Comparison of ENCODE assay signal across 1 cellular context in genomic region chr1:161045749-161046573, GRCh38.
A peak's percentile ranks its signal among the peaks of the same experiment; 100 is the strongest.
TF ChIP-seq lines count a peak whose summit lies in the region.

Gene USF1, minus strand, starts transcription at chr1:161045977. Its CDS starts 2,702 bp downstream, at chr1:161043275.

TF ChIP-seq in HepG2, 621 proteins besides CTCF, POLR2A, EP300 and RAD21 (continued from another document and continues in another):
- TF ChIP-seq, protein P1, sequence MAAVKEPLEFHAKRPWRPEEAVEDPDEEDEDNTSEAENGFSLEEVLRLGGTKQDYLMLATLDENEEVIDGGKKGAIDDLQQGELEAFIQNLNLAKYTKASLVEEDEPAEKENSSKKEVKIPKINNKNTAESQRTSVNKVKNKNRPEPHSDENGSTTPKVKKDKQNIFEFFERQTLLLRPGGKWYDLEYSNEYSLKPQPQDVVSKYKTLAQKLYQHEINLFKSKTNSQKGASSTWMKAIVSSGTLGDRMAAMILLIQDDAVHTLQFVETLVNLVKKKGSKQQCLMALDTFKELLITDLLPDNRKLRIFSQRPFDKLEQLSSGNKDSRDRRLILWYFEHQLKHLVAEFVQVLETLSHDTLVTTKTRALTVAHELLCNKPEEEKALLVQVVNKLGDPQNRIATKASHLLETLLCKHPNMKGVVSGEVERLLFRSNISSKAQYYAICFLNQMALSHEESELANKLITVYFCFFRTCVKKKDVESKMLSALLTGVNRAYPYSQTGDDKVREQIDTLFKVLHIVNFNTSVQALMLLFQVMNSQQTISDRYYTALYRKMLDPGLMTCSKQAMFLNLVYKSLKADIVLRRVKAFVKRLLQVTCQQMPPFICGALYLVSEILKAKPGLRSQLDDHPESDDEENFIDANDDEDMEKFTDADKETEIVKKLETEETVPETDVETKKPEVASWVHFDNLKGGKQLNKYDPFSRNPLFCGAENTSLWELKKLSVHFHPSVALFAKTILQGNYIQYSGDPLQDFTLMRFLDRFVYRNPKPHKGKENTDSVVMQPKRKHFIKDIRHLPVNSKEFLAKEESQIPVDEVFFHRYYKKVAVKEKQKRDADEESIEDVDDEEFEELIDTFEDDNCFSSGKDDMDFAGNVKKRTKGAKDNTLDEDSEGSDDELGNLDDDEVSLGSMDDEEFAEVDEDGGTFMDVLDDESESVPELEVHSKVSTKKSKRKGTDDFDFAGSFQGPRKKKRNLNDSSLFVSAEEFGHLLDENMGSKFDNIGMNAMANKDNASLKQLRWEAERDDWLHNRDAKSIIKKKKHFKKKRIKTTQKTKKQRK (IDR thresholded peaks at IDR 0.05; ENCODE audit: low read length), result no peak
- no peak for TF ChIP-seq ZBTB8A (CRISPR knock-in tag; IDR thresholded peaks at IDR 0.05; ENCODE audit: borderline replicate concordance, low read depth)
- TF ChIP-seq HNRNPL (IDR thresholded peaks at IDR 0.05; ENCODE audit: low read depth, low read length), result no peak
- TF ChIP-seq JDP2 (CRISPR knock-in tag; IDR thresholded peaks at IDR 0.05; ENCODE audit: borderline replicate concordance), result no peak
- TF ChIP-seq, protein P2, sequence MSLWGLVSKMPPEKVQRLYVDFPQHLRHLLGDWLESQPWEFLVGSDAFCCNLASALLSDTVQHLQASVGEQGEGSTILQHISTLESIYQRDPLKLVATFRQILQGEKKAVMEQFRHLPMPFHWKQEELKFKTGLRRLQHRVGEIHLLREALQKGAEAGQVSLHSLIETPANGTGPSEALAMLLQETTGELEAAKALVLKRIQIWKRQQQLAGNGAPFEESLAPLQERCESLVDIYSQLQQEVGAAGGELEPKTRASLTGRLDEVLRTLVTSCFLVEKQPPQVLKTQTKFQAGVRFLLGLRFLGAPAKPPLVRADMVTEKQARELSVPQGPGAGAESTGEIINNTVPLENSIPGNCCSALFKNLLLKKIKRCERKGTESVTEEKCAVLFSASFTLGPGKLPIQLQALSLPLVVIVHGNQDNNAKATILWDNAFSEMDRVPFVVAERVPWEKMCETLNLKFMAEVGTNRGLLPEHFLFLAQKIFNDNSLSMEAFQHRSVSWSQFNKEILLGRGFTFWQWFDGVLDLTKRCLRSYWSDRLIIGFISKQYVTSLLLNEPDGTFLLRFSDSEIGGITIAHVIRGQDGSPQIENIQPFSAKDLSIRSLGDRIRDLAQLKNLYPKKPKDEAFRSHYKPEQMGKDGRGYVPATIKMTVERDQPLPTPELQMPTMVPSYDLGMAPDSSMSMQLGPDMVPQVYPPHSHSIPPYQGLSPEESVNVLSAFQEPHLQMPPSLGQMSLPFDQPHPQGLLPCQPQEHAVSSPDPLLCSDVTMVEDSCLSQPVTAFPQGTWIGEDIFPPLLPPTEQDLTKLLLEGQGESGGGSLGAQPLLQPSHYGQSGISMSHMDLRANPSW (CRISPR knock-in tag; IDR thresholded peaks at IDR 0.05; ENCODE audit: borderline replicate concordance), result peak; percentile 94
- TF ChIP-seq GTF3A (CRISPR knock-in tag; conservative IDR thresholded peaks at IDR 0.05), result no peak
- TF ChIP-seq ZSCAN22 (CRISPR knock-in tag; IDR thresholded peaks at IDR 0.05), result no peak; the same call in 1 of the 2 replicates
- no peak for TF ChIP-seq ZNF879 (CRISPR knock-in tag; IDR thresholded peaks at IDR 0.05)
- peak; percentile 69; the same call in 1 of the 2 replicates for TF ChIP-seq SP2 (CRISPR knock-in tag; IDR thresholded peaks at IDR 0.05)
- 0 out of 2 replicates have a peak, but pooled peaks have one; percentile 26 for TF ChIP-seq ZNF749 (CRISPR knock-in tag; IDR thresholded peaks at IDR 0.05; ENCODE audit: borderline replicate concordance)
- TF ChIP-seq ZNF670 (CRISPR knock-in tag; IDR thresholded peaks at IDR 0.05; ENCODE audit: borderline replicate concordance), result no peak
- TF ChIP-seq ZNF343 (CRISPR knock-in tag; IDR thresholded peaks at IDR 0.05), result 0 out of 2 replicates have a peak, but pooled peaks have one; percentile 49
- TF ChIP-seq ZNF678 (CRISPR knock-in tag; IDR thresholded peaks at IDR 0.05), result no peak
- no peak for TF ChIP-seq ZNF44 (CRISPR knock-in tag; IDR thresholded peaks at IDR 0.05)
- peak; percentile 87 for TF ChIP-seq SNAPC4 (CRISPR knock-in tag; IDR thresholded peaks at IDR 0.05)
- TF ChIP-seq, protein P3, sequence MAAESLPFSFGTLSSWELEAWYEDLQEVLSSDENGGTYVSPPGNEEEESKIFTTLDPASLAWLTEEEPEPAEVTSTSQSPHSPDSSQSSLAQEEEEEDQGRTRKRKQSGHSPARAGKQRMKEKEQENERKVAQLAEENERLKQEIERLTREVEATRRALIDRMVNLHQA (CRISPR knock-in tag; IDR thresholded peaks at IDR 0.05), result no peak
- peak; percentile 38; the same call in 1 of the 2 replicates for TF ChIP-seq ZBTB20 (CRISPR knock-in tag; IDR thresholded peaks at IDR 0.05; ENCODE audit: borderline replicate concordance, low read depth)
- TF ChIP-seq ELF4 (CRISPR knock-in tag; IDR thresholded peaks at IDR 0.05; ENCODE audit: borderline replicate concordance), result peak; percentile 95
- TF ChIP-seq MTF1 (CRISPR knock-in tag; IDR thresholded peaks at IDR 0.05), result no peak
- TF ChIP-seq NFE2 (CRISPR knock-in tag; IDR thresholded peaks at IDR 0.05), result no peak
- peak; percentile 69 for TF ChIP-seq ZEB1 (IDR thresholded peaks at IDR 0.05; ENCODE audit: insufficient replicate concordance, low read depth)
- no peak for TF ChIP-seq ZNF740 (CRISPR knock-in tag; IDR thresholded peaks at IDR 0.05)
- 0 out of 2 replicates have a peak, but pooled peaks have one; percentile 41 for TF ChIP-seq ZNF713 (CRISPR knock-in tag; IDR thresholded peaks at IDR 0.05)
- no peak; the same call in 1 of the 2 replicates for TF ChIP-seq RCOR2 (CRISPR knock-in tag; IDR thresholded peaks at IDR 0.05)
- 0 out of 2 replicates have a peak, but pooled peaks have one; percentile 37 for TF ChIP-seq GATAD2A (CRISPR knock-in tag; IDR thresholded peaks at IDR 0.05)
- 0 out of 2 replicates have a peak, but pooled peaks have one; percentile 54 for TF ChIP-seq TOPORS (CRISPR knock-in tag; IDR thresholded peaks at IDR 0.05)
- TF ChIP-seq ZNF546 (CRISPR knock-in tag; conservative IDR thresholded peaks at IDR 0.05), result 0 out of 2 replicates have a peak, but pooled peaks have one; percentile 25
- peak; percentile 54; the same call in 1 of the 2 replicates for TF ChIP-seq ETV5 (CRISPR knock-in tag; IDR thresholded peaks at IDR 0.05; ENCODE audit: borderline replicate concordance)
- TF ChIP-seq SRY (CRISPR knock-in tag; IDR thresholded peaks at IDR 0.05), result no peak; the same call in 1 of the 2 replicates
- TF ChIP-seq, protein P4, sequence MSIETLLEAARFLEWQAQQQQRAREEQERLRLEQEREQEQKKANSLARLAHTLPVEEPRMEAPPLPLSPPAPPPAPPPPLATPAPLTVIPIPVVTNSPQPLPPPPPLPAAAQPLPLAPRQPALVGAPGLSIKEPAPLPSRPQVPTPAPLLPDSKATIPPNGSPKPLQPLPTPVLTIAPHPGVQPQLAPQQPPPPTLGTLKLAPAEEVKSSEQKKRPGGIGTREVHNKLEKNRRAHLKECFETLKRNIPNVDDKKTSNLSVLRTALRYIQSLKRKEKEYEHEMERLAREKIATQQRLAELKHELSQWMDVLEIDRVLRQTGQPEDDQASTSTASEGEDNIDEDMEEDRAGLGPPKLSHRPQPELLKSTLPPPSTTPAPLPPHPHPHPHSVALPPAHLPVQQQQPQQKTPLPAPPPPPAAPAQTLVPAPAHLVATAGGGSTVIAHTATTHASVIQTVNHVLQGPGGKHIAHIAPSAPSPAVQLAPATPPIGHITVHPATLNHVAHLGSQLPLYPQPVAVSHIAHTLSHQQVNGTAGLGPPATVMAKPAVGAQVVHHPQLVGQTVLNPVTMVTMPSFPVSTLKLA (IDR thresholded peaks at IDR 0.05), result no peak
- TF ChIP-seq, protein P5, sequence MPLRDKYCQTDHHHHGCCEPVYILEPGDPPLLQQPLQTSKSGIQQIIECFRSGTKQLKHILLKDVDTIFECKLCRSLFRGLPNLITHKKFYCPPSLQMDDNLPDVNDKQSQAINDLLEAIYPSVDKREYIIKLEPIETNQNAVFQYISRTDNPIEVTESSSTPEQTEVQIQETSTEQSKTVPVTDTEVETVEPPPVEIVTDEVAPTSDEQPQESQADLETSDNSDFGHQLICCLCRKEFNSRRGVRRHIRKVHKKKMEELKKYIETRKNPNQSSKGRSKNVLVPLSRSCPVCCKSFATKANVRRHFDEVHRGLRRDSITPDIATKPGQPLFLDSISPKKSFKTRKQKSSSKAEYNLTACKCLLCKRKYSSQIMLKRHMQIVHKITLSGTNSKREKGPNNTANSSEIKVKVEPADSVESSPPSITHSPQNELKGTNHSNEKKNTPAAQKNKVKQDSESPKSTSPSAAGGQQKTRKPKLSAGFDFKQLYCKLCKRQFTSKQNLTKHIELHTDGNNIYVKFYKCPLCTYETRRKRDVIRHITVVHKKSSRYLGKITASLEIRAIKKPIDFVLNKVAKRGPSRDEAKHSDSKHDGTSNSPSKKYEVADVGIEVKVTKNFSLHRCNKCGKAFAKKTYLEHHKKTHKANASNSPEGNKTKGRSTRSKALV (CRISPR knock-in tag; IDR thresholded peaks at IDR 0.05), result no peak
- no peak for TF ChIP-seq USF2 (IDR thresholded peaks at IDR 0.05; ENCODE audit: low read depth, low read length)
- TF ChIP-seq USF2 (CRISPR knock-in tag; IDR thresholded peaks at IDR 0.05; ENCODE audit: borderline replicate concordance), result no peak
- no peak for TF ChIP-seq TAF15 (IDR thresholded peaks at IDR 0.05; ENCODE audit: low read depth, low read length, poor library complexity, severe bottlenecking)
- peak; percentile 39; the same call in 1 of the 2 replicates for TF ChIP-seq SMAD3 (CRISPR knock-in tag; IDR thresholded peaks at IDR 0.05)
- no peak for TF ChIP-seq FOXA3 (CRISPR knock-in tag; IDR thresholded peaks at IDR 0.05)
- peak; percentile 98 for TF ChIP-seq ZNF280D (CRISPR knock-in tag; IDR thresholded peaks at IDR 0.05)
- TF ChIP-seq, protein P6, sequence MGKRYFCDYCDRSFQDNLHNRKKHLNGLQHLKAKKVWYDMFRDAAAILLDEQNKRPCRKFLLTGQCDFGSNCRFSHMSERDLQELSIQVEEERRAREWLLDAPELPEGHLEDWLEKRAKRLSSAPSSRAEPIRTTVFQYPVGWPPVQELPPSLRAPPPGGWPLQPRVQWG (CRISPR knock-in tag; IDR thresholded peaks at IDR 0.05; ENCODE audit: borderline replicate concordance, low read depth), result no peak
- TF ChIP-seq TARDBP (CRISPR knock-in tag; IDR thresholded peaks at IDR 0.05), result no peak; the same call in none of the 2 replicates
